Comparison of ENCODE assay signal across 31 cellular contexts in the genomic region with DNA sequence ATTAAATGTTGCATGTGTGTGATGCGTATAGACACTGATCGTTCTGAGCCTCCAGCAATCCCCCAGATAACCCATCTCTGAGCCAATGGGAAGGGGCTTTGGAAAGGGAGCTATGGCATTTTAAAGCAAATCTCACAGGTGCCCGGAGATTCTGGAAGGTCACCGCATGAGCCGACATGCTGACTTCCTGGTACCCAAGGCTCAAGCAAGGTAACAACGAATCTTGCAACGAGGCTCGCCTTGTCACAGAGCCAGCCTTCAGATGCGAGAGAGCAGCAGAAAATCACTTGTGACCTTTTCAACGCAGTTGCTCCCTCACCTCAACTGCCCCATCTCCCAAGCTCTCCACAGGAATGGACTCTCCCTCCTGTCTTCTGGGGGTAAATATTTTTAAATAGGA.
"Had no signal": no experiment of that assay in that cellular context is flagged by ENCODE, and none has a peak within 500 bp of the region (broad histone marks: within the 10 kb centered on the region; RNA-seq: fewer than 3 reads in every experiment).

No MANE protein-coding gene starts in this region.

- H3K9me3 ChIP-seq: adrenal gland, body of pancreas, colonic mucosa, gastroesophageal sphincter had no signal

- H3K36me3 ChIP-seq: adrenal gland, cardiac muscle cell, colonic mucosa, gastroesophageal sphincter, heart right ventricle had no signal

- H3K4me3 Mint-ChIP-seq: activated B cell treated with CpG ODN at 0.5 μM for 24 hours; activated CD8-positive, alpha-beta T cell treated with anti-CD3 and anti-CD28 coated beads for 36 hours; activated naive CD4-positive, alpha-beta T cell treated with anti-CD3 and anti-CD28 coated beads for 36 hours; activated naive CD4-positive, alpha-beta T cell treated with anti-CD3 and anti-CD28 coated beads, Interleukin-2, amount 50 U/mL, for 24 hours; activated naive CD8-positive, alpha-beta T cell treated with anti-CD3 and anti-CD28 coated beads for 36 hours; activated naive CD8-positive, alpha-beta T cell treated with anti-CD3 and anti-CD28 coated beads, Interleukin-2, amount 50 U/mL, for 24 hours; activated T-helper 1 cell treated with anti-CD3 and anti-CD28 coated beads, Interleukin-12 subunit alpha, Interleukin-12 subunit beta, Interleukin-2, Interleukin-4 antibody, amounts not matched to agents 30 ng/mL and 10 ng/mL and 1 ng/mL, durations not matched to agents 14 hours and 24 hours and 36 hours had no signal

- H3K27me3 ChIP-seq: adrenal gland, body of pancreas, cardiac muscle cell, colonic mucosa, gastroesophageal sphincter had no signal

- H3K27ac Mint-ChIP-seq: activated B cell treated with CpG ODN at 0.5 μM for 24 hours; activated CD8-positive, alpha-beta T cell treated with anti-CD3 and anti-CD28 coated beads for 36 hours; activated naive CD4-positive, alpha-beta T cell treated with anti-CD3 and anti-CD28 coated beads for 36 hours; activated naive CD4-positive, alpha-beta T cell treated with anti-CD3 and anti-CD28 coated beads, Interleukin-2, amount 50 U/mL, for 24 hours; activated naive CD8-positive, alpha-beta T cell treated with anti-CD3 and anti-CD28 coated beads for 36 hours; activated naive CD8-positive, alpha-beta T cell treated with anti-CD3 and anti-CD28 coated beads, Interleukin-2, amount 50 U/mL, for 24 hours; activated T-helper 1 cell treated with anti-CD3 and anti-CD28 coated beads, Interleukin-12 subunit alpha, Interleukin-12 subunit beta, Interleukin-2, Interleukin-4 antibody, amounts not matched to agents 30 ng/mL and 10 ng/mL and 1 ng/mL, durations not matched to agents 14 hours and 24 hours and 36 hours; activated T-helper 2 cell treated with anti-CD3 and anti-CD28 coated beads, Interferon-gamma antibody, Interleukin-2, Interleukin-4, amounts not matched to agents 10 μg/mL and 5 μg/mL and 100 μg/mL, durations not matched to agents 14 hours and 24 hours and 36 hours had no signal

- H3K36me3 Mint-ChIP-seq: activated naive CD4-positive, alpha-beta T cell treated with anti-CD3 and anti-CD28 coated beads, Interleukin-2, amount 50 U/mL, for 24 hours; activated naive CD8-positive, alpha-beta T cell treated with anti-CD3 and anti-CD28 coated beads for 36 hours had no signal

- ATAC-seq: activated CD4-positive, CD25-positive, alpha-beta regulatory T cell treated with anti-CD3 and anti-CD28 coated beads, Interleukin-2, amount 50 U/mL, for 24 hours; activated CD8-positive, alpha-beta T cell treated with anti-CD3 and anti-CD28 coated beads for 36 hours; activated naive CD8-positive, alpha-beta T cell treated with anti-CD3 and anti-CD28 coated beads, Interleukin-2, amount 50 U/mL, for 24 hours; body of pancreas; esophagus mucosa; gastroesophageal sphincter; heart right ventricle had no signal

- H3K4me1 ChIP-seq: adrenal gland, body of pancreas, colonic mucosa, gastroesophageal sphincter had no signal

- H3K4me3 ChIP-seq: adrenal gland, body of pancreas, cardiac muscle cell, colonic mucosa, gastroesophageal sphincter, heart right ventricle had no signal

- H3K27ac ChIP-seq: adrenal gland, body of pancreas, cardiac muscle cell, colonic mucosa, gastroesophageal sphincter, heart right ventricle, VCaP had no signal

- H3K9me3 Mint-ChIP-seq: activated B cell treated with CpG ODN at 0.5 μM for 24 hours; activated CD8-positive, alpha-beta T cell treated with anti-CD3 and anti-CD28 coated beads for 36 hours; activated naive CD4-positive, alpha-beta T cell treated with anti-CD3 and anti-CD28 coated beads for 36 hours; activated naive CD4-positive, alpha-beta T cell treated with anti-CD3 and anti-CD28 coated beads, Interleukin-2, amount 50 U/mL, for 24 hours; activated naive CD8-positive, alpha-beta T cell treated with anti-CD3 and anti-CD28 coated beads for 36 hours; activated naive CD8-positive, alpha-beta T cell treated with anti-CD3 and anti-CD28 coated beads, Interleukin-2, amount 50 U/mL, for 24 hours; activated T-helper 1 cell treated with anti-CD3 and anti-CD28 coated beads, Interleukin-12 subunit alpha, Interleukin-12 subunit beta, Interleukin-2, Interleukin-4 antibody, amounts not matched to agents 30 ng/mL and 10 ng/mL and 1 ng/mL, durations not matched to agents 14 hours and 24 hours and 36 hours; activated T-helper 2 cell treated with anti-CD3 and anti-CD28 coated beads, Interferon-gamma antibody, Interleukin-2, Interleukin-4, amounts not matched to agents 10 μg/mL and 5 μg/mL and 100 μg/mL, durations not matched to agents 14 hours and 24 hours and 36 hours had no signal

- H3K4me1 Mint-ChIP-seq: activated B cell treated with CpG ODN at 0.5 μM for 24 hours; activated naive CD4-positive, alpha-beta T cell treated with anti-CD3 and anti-CD28 coated beads, Interleukin-2, amount 50 U/mL, for 24 hours; activated naive CD8-positive, alpha-beta T cell treated with anti-CD3 and anti-CD28 coated beads for 36 hours; activated naive CD8-positive, alpha-beta T cell treated with anti-CD3 and anti-CD28 coated beads, Interleukin-2, amount 50 U/mL, for 24 hours had no signal

- DNase-seq: activated B cell treated with CpG ODN at 0.5 μM for 24 hours; activated CD4-positive, alpha-beta T cell treated with anti-CD3 and anti-CD28 coated beads for 48 hours; activated CD4-positive, alpha-beta T cell treated with anti-CD3 and anti-CD28 coated beads, Interleukin-2, amount 50 U/mL, for 1 hour; activated CD4-positive, alpha-beta T cell treated with anti-CD3 and anti-CD28 coated beads, Interleukin-2, amount 50 U/mL, for 48 hours; activated CD8-positive, alpha-beta memory T cell treated with anti-CD3 and anti-CD28 coated beads for 24 hours; activated CD8-positive, alpha-beta T cell treated with anti-CD3 and anti-CD28 coated beads for 36 hours; activated effector memory CD4-positive, alpha-beta T cell treated with anti-CD3 and anti-CD28 coated beads, Interleukin-2, amount 50 U/mL, for 16 hours; activated naive CD4-positive, alpha-beta T cell treated with anti-CD3 and anti-CD28 coated beads for 36 hours; activated naive CD8-positive, alpha-beta T cell treated with anti-CD3 and anti-CD28 coated beads for 36 hours; activated naive CD8-positive, alpha-beta T cell treated with anti-CD3 and anti-CD28 coated beads, Interleukin-2, amount 50 U/mL, for 24 hours; activated T-cell treated with anti-CD3 and anti-CD28 coated beads, Interleukin-2, amount 50 U/mL, for 1 hour; activated T-cell treated with anti-CD3 and anti-CD28 coated beads, Interleukin-2, amount 50 U/mL, for 48 hours; amygdala; aorta; body of pancreas; central memory CD4-positive, alpha-beta T cell; cerebellar nuclear complex; colonic mucosa; effector CD8-positive, alpha-beta T cell; foreskin melanocyte; heart right ventricle; T-helper 2 cell had no signal
